ENCODE assay signal across 14 cellular contexts in genomic region chr11:2497951-2498350, GRCh38. TPM values are rescaled to one million over a fixed set of nuclear protein-coding genes. Genes with fewer than 3 reads are reported as not detected.
"Had no signal": no experiment of that assay in that cellular context is flagged by ENCODE, and none has a peak within 500 bp of the region (broad histone marks: within the 10 kb centered on the region; RNA-seq: fewer than 3 reads in every experiment).

No MANE protein-coding gene starts in this region.

RNA-seq across cellular contexts. Expression of gene KCNQ1, which starts 53.1 kb away (rescaled TPM):
- total RNA-seq: lung microvascular endothelial cell had no signal
- polyA plus RNA-seq: keratinocyte had no signal

RNA-seq across cellular contexts. Expression of gene TRPM5, which starts 53.6 kb away (rescaled TPM):
- total RNA-seq: dermis microvascular lymphatic vessel endothelial cell, esophagus mucosa, esophagus squamous epithelium, gastrocnemius medialis, glomerular endothelial cell, heart right ventricle, kidney epithelial cell, left cardiac atrium, left lung, left ventricle myocardium superior, lower leg skin, lower lobe of right lung, lung microvascular endothelial cell had no signal
- polyA plus RNA-seq: heart right ventricle, keratinocyte had no signal
